Comparison of ENCODE assay signal across 10 cellular contexts in the genomic region with DNA sequence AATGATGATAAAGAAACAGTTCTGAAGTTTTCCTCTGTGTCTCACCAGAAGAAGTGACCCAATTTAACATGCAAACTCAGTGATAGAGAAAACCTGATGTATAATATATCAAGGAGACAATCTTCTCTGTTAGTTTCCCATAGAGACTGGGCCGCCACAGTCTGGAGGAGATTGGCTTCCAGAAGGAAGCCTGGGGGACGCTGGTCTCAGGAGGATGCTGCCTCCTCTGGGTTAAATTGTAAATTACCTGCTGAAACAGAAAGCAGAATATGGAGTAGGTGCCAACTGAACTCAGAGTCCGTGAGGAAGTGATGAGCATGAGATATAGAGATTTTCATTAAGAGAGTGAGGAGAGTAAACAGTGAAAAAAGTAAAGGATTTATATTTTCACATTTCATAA. TPM values are rescaled to one million over a fixed set of nuclear protein-coding genes. Genes with fewer than 3 reads are reported as not detected.
DNase-seq lines count a peak whose midpoint lies in the region; ATAC-seq and TF ChIP-seq lines count a peak whose summit lies in the region.
"Had no signal": no experiment of that assay in that cellular context is flagged by ENCODE, and none has a peak within 500 bp of the region (broad histone marks: within the 10 kb centered on the region; RNA-seq: fewer than 3 reads in every experiment).

No MANE protein-coding gene starts in this region.

- 16 to 22% methylated on average over 3 of the region's 3 CpGs for WGBS in body of pancreas, 2 donors

- H3K4me3 ChIP-seq in GM12865 (ENCODE audit: low read depth, low read length) (no peak overlapping the region), body of pancreas (no peak overlapping the region)

- no peaks in the 10 kb centered on the region for H3K36me3 ChIP-seq in body of pancreas (replicated peaks in 1 of 2; ENCODE audit: insufficient read depth in 1 of 2, low read depth in 2 of 2)

- no peak for TF ChIP-seq POLR2A in body of pancreas (IDR thresholded peaks at IDR 0.05)

- peak; percentile 56 for TF ChIP-seq CTCF in GM12865 (IDR thresholded peaks at IDR 0.05; ENCODE audit: insufficient read depth, low read depth, low read length, missing control alignments)
- peak in 4 of 7 experiments; percentile 31 to 52 (median 46) for TF ChIP-seq CTCF in body of pancreas (IDR thresholded peaks at IDR 0.05)

- peak; percentile 74 for DNase-seq in GM12865 (ENCODE audit: low read depth)
- peak in 2 of 4 donors; percentile 7 to 23 for DNase-seq in body of pancreas
- DNase-seq in substantia nigra (lab: John Stamatoyannopoulos, UW) = no peak
- no peak for DNase-seq in NCI-H2196 treated with DMSO at 0.1 percent for 48 hours (lab: John Stamatoyannopoulos, UW; ENCODE audit: unreplicated experiment)
- no peak for DNase-seq in GF-D8 (lab: John Stamatoyannopoulos, UW)
- DNase-seq in MV-4-11 (lab: John Stamatoyannopoulos, UW) = no peak

- H3K27me3 ChIP-seq in body of pancreas = no peaks in the 10 kb centered on the region

- H3K4me1 ChIP-seq in body of pancreas = no peaks in the 10 kb centered on the region

- intact Hi-C loops in body of pancreas (cut with DNase I) = no loop called here

- ATAC-seq in GM19397 (IDR thresholded peaks at IDR 0.05; ENCODE audit: unreplicated experiment) (peak; percentile 58), HG03280 (IDR thresholded peaks at IDR 0.05; ENCODE audit: unreplicated experiment) (peak; percentile 90), body of pancreas (peak; percentile 56)

- H3K9me3 ChIP-seq in body of pancreas = no peaks in the 10 kb centered on the region

- H3K27ac ChIP-seq in body of pancreas (no peak overlapping the region), substantia nigra (ENCODE audit: low read depth, low read length, poor library complexity, severe bottlenecking) (no peak overlapping the region)

RNA-seq across cellular contexts. Expression of gene OR14I1, which starts 15.8 kb away (rescaled TPM):
- total RNA-seq in body of pancreas = not detected
- total RNA-seq: LHCN-M2, pulmonary artery endothelial cell had no signal

RNA-seq across cellular contexts. Expression of gene OR2T27, which starts 31.5 kb away (rescaled TPM):
- total RNA-seq in body of pancreas = not detected
- total RNA-seq: LHCN-M2, pulmonary artery endothelial cell had no signal

RNA-seq across cellular contexts. Expression of gene OR2T35, which starts 41.7 kb away (rescaled TPM):
- total RNA-seq in body of pancreas = not detected
- total RNA-seq: LHCN-M2, pulmonary artery endothelial cell had no signal

RNA-seq across cellular contexts. Expression of gene OR2T11, which starts 51.9 kb away (rescaled TPM):
- total RNA-seq in body of pancreas = under 1 TPM in 1 of 2 donors, not detected in 1; 0.26 TPM
- total RNA-seq: LHCN-M2, pulmonary artery endothelial cell had no signal
